In genomic region chr1:168932539-168932938, GRCh38 we compare ENCODE assay signal across 29 cellular contexts.
DNase-seq lines count a peak whose midpoint lies in the region; ATAC-seq and TF ChIP-seq lines count a peak whose summit lies in the region.
"Had no signal": no experiment of that assay in that cellular context is flagged by ENCODE, and none has a peak within 500 bp of the region (broad histone marks: within the 10 kb centered on the region; RNA-seq: fewer than 3 reads in every experiment).

No MANE protein-coding gene starts in this region.

- H3K27ac ChIP-seq in breast epithelium: no peak overlapping the region
- no peak overlapping the region for H3K27ac ChIP-seq in Panc1 (ENCODE audit: low read length)
- no peak overlapping the region for H3K27ac ChIP-seq in smooth muscle cell (ENCODE audit: low read depth)
- H3K27ac ChIP-seq: C4-2B, hepatocyte, HL-60 had no signal

- BruUV-seq in MCF 10A (replicated peaks; lab: Mats Ljungman, UMichigan) (no TSS peak), Panc1 (replicated peaks; lab: Mats Ljungman, UMichigan) (no TSS peak)

- H3K9me3 ChIP-seq in breast epithelium: no peaks in the 10 kb centered on the region
- no peaks in the 10 kb centered on the region for H3K9me3 ChIP-seq in Panc1 (ENCODE audit: control insufficient read depth, insufficient read depth, low read depth, low read length)
- H3K9me3 ChIP-seq in smooth muscle cell (replicated peaks; ENCODE audit: low read depth): no peaks in the 10 kb centered on the region

- in situ Hi-C loops in Panc1 (cut with HindIII; ENCODE audit: low pct_unique_long_range_greater_than_20kb, low sequenced_read_pairs): no loop called here

- H2AFZ ChIP-seq in smooth muscle cell (ENCODE audit: low read depth): peak overlapping the region; percentile 21
- H2AFZ ChIP-seq: hepatocyte had no signal

- H3K27ac Mint-ChIP-seq in MCF 10A (ENCODE audit: low read depth, unreplicated experiment): no peak overlapping the region
- no peak overlapping the region for H3K27ac Mint-ChIP-seq in naive thymus-derived CD8-positive, alpha-beta T cell
- H3K27ac Mint-ChIP-seq: activated CD4-positive, alpha-beta memory T cell treated with anti-CD3 and anti-CD28 coated beads for 36 hours; activated naive CD8-positive, alpha-beta T cell; immature natural killer cell; natural killer cell treated with Interleukin-12 subunit alpha and Interleukin-12 subunit beta and Interleukin-15 and Interleukin-18, amount 100 ng/mL, for 72 hours; stimulated activated naive CD8-positive, alpha-beta T cell treated with anti-CD3 and anti-CD28 coated beads, Interleukin-15, Interleukin-2, amounts not matched to agents 100 ng/mL and 50 ng/mL, for 24 hours had no signal

- H3K36me3 ChIP-seq in breast epithelium: no peaks in the 10 kb centered on the region
- no peaks in the 10 kb centered on the region for H3K36me3 ChIP-seq in Panc1 (ENCODE audit: control insufficient read depth, insufficient read depth, low read length)
- no peaks in the 10 kb centered on the region for H3K36me3 ChIP-seq in smooth muscle cell (ENCODE audit: low read depth)

- no peak overlapping the region for H3K4me3 ChIP-seq in breast epithelium
- H3K4me3 ChIP-seq in Panc1 (ENCODE audit: low read depth in 2 of 2, low read length in 2 of 2): no peak overlapping the region
- no peak overlapping the region for H3K4me3 ChIP-seq in epithelial cell of esophagus (ENCODE audit: low read length)
- H3K4me3 ChIP-seq in smooth muscle cell: no peak overlapping the region
- H3K4me3 ChIP-seq: hepatocyte had no signal

- intact Hi-C loops in MCF 10A (cut with micrococcal nuclease): no loop called here
- intact Hi-C loops in breast epithelium (cut with DNase I; ENCODE audit: low total_unique reads): no loop called here
- intact Hi-C loops in Panc1 (cut with micrococcal nuclease; ENCODE audit: unreplicated experiment): no loop called here

- CTCF ChIA-PET in MCF 10A (lab: Yijun Ruan, JAX) (interaction anchor here (0.6 to 1.1 kb wide), 2 partner anchors 176 to 329 kb away, joined by 3 to 4 read pairs; no protein-coding TSS in a partner anchor), Panc1 (lab: Charles Lee) (no interaction called here)

- no peak for TF ChIP-seq CTCF in MCF 10A (IDR thresholded peaks at IDR 0.05; ENCODE audit: unreplicated experiment)
- TF ChIP-seq CTCF in breast epithelium (IDR thresholded peaks at IDR 0.05): no peak
- no peak for TF ChIP-seq CTCF in Panc1 (IDR thresholded peaks at IDR 0.05)
- TF ChIP-seq CTCF in epithelial cell of esophagus (IDR thresholded peaks at IDR 0.05; ENCODE audit: insufficient read depth, low read depth, low read length, missing control alignments): no peak
- no peak for TF ChIP-seq CTCF in smooth muscle cell (IDR thresholded peaks at IDR 0.05; ENCODE audit: borderline replicate concordance, insufficient read depth, poor library complexity, severe bottlenecking)

- no peaks in the 10 kb centered on the region for H4K20me1 ChIP-seq in smooth muscle cell (ENCODE audit: low read depth)

- no peaks in the 10 kb centered on the region for H3K27me3 Mint-ChIP-seq in MCF 10A (ENCODE audit: insufficient read depth, unreplicated experiment)
- peaks cover 0 to 18% (median 6%) of the 10 kb centered on the region in 5 donors for H3K27me3 Mint-ChIP-seq in naive thymus-derived CD8-positive, alpha-beta T cell

- H3K79me2 ChIP-seq in smooth muscle cell (ENCODE audit: low read depth): no peaks in the 10 kb centered on the region
- H3K79me2 ChIP-seq: hepatocyte had no signal

- DNase-seq in MCF 10A (ENCODE audit: unreplicated experiment) (peak; percentile 51), breast epithelium (ENCODE audit: low spot score in 2 of 2) (no peak), Panc1 (ENCODE audit: low read depth, low spot score) (peak; percentile 27), epithelial cell of esophagus (ENCODE audit: low read depth) (peak; percentile 79), smooth muscle cell (lab: John Stamatoyannopoulos, UW; ENCODE audit: unreplicated experiment) (no peak), mucosa of gallbladder (ENCODE audit: low spot score) (no peak), cerebellar nuclear complex (lab: John Stamatoyannopoulos, UW) (no peak)
- no peak for DNase-seq in naive thymus-derived CD8-positive, alpha-beta T cell
- DNase-seq: activated CD4-positive, alpha-beta memory T cell treated with anti-CD3 and anti-CD28 coated beads for 36 hours; activated CD4-positive, CD25-positive, alpha-beta regulatory T cell; aorta; Calu3; immature natural killer cell; left ventricle myocardium superior; midbrain; NCI-H1092 treated with DMSO at 0.1 percent for 48 hours; NCI-H2029 treated with DMSO at 0.1 percent for 48 hours; NCI-H524 treated with DMSO at 0.1 percent for 48 hours; retina; SHP77; stimulated activated CD4-positive, alpha-beta T cell treated with anti-CD3 and anti-CD28 coated beads, Interleukin-4, amount 100 ng/mL, for 24 hours; SW 1271 had no signal

- H3K27me3 ChIP-seq in breast epithelium: no peaks in the 10 kb centered on the region
- H3K27me3 ChIP-seq in Panc1 (ENCODE audit: control insufficient read depth, insufficient read depth, low read length): no peaks in the 10 kb centered on the region
- no peaks in the 10 kb centered on the region for H3K27me3 ChIP-seq in smooth muscle cell (ENCODE audit: low read depth)
- H3K27me3 ChIP-seq: hepatocyte had no signal

- TF ChIP-seq POLR2A in breast epithelium (IDR thresholded peaks at IDR 0.05): no peak

- H3K9ac ChIP-seq in smooth muscle cell (ENCODE audit: low read depth): no peak overlapping the region

- POLR2A ChIA-PET in MCF 10A (lab: Yijun Ruan, JAX): no interaction called here
- POLR2A ChIA-PET in Panc1 (lab: Charles Lee): no interaction called here
- POLR2A ChIA-PET in naive thymus-derived CD8-positive, alpha-beta T cell (lab: Charles Lee): no interaction called here

- no peak overlapping the region for H3K4me3 Mint-ChIP-seq in MCF 10A (ENCODE audit: unreplicated experiment)
- no peak overlapping the region for H3K4me3 Mint-ChIP-seq in naive thymus-derived CD8-positive, alpha-beta T cell
- H3K4me3 Mint-ChIP-seq: activated CD4-positive, alpha-beta memory T cell treated with anti-CD3 and anti-CD28 coated beads for 36 hours; activated naive CD8-positive, alpha-beta T cell; immature natural killer cell; natural killer cell treated with Interleukin-12 subunit alpha and Interleukin-12 subunit beta and Interleukin-15 and Interleukin-18, amount 100 ng/mL, for 72 hours; stimulated activated naive CD8-positive, alpha-beta T cell treated with anti-CD3 and anti-CD28 coated beads, Interleukin-15, Interleukin-2, amounts not matched to agents 100 ng/mL and 50 ng/mL, for 24 hours had no signal

- H3K4me1 Mint-ChIP-seq in MCF 10A (ENCODE audit: insufficient read depth, unreplicated experiment): peaks cover 6% of the 10 kb centered on the region
- no peaks in the 10 kb centered on the region for H3K4me1 Mint-ChIP-seq in naive thymus-derived CD8-positive, alpha-beta T cell
- H3K4me1 Mint-ChIP-seq: immature natural killer cell had no signal

- H3F3A ChIP-seq in smooth muscle cell (ENCODE audit: low read depth): no peaks in the 10 kb centered on the region

- WGBS in smooth muscle cell (ENCODE audit: low lambda C conversion rate): 89% methylated on average over 3 of the region's 3 CpGs

- H3K9me3 Mint-ChIP-seq in MCF 10A (ENCODE audit: unreplicated experiment): no peaks in the 10 kb centered on the region
- peaks cover 0 to 10% (median 3%) of the 10 kb centered on the region in 9 donors for H3K9me3 Mint-ChIP-seq in naive thymus-derived CD8-positive, alpha-beta T cell
- H3K9me3 Mint-ChIP-seq: activated CD4-positive, alpha-beta memory T cell treated with anti-CD3 and anti-CD28 coated beads for 36 hours; natural killer cell treated with Interleukin-12 subunit alpha and Interleukin-12 subunit beta and Interleukin-15 and Interleukin-18, amount 100 ng/mL, for 72 hours; stimulated activated naive CD8-positive, alpha-beta T cell treated with anti-CD3 and anti-CD28 coated beads, Interleukin-15, Interleukin-2, amounts not matched to agents 100 ng/mL and 50 ng/mL, for 24 hours had no signal

- no peak for ATAC-seq in Panc1
- no peak for ATAC-seq in naive thymus-derived CD8-positive, alpha-beta T cell
- ATAC-seq: HCT116; left ventricle myocardium superior; natural killer cell treated with Interleukin-12 subunit alpha and Interleukin-12 subunit beta and Interleukin-15 and Interleukin-18, amount 100 ng/mL, for 72 hours had no signal

- H3K4me1 ChIP-seq in breast epithelium (no peaks in the 10 kb centered on the region), Panc1 (ENCODE audit: control insufficient read depth, insufficient read depth, low read length) (no peaks in the 10 kb centered on the region), smooth muscle cell (ENCODE audit: low read depth) (no peaks in the 10 kb centered on the region)

- H3K4me2 ChIP-seq in smooth muscle cell: no peak overlapping the region
- H3K4me2 ChIP-seq: hepatocyte had no signal

- H3K36me3 Mint-ChIP-seq in MCF 10A (ENCODE audit: insufficient read depth, unreplicated experiment): no peaks in the 10 kb centered on the region
- peaks cover 0 to 4% (median 0%) of the 10 kb centered on the region in 3 donors for H3K36me3 Mint-ChIP-seq in naive thymus-derived CD8-positive, alpha-beta T cell
- H3K36me3 Mint-ChIP-seq: activated CD4-positive, alpha-beta memory T cell treated with anti-CD3 and anti-CD28 coated beads for 36 hours had no signal

Comparison
In these comparisons a context has a peak if more than half of its experiments do, and no peak if none do; other contexts are left out.
1. DNase-seq: peak in MCF 10A (single experiment), Panc1 (single experiment) and epithelial cell of esophagus (single experiment); none in breast epithelium (0 of 2), smooth muscle cell (single experiment), mucosa of gallbladder (single experiment), cerebellar nuclear complex (0 of 2) and naive thymus-derived CD8-positive, alpha-beta T cell (0 of 10).